In genomic region chr2:231412616-231412963, GRCh38 we compare ENCODE assay signal across 8 cellular contexts. TPM values are rescaled to one million over a fixed set of nuclear protein-coding genes. Genes with fewer than 3 reads are reported as not detected.
DNase-seq lines count a peak whose midpoint lies in the region; ATAC-seq, FAIRE-seq and TF ChIP-seq lines count a peak whose summit lies in the region.

No MANE protein-coding gene starts in this region.

- H3K36me3 Mint-ChIP-seq in chondrocyte (ENCODE audit: low read depth) = peaks cover 1% of the 10 kb centered on the region
- peaks cover 0 to 12% (median 5%) of the 10 kb centered on the region in 5 donors for H3K36me3 Mint-ChIP-seq in naive thymus-derived CD4-positive, alpha-beta T cell

- peaks cover 4% of the 10 kb centered on the region; the same call in 2 of the 3 replicates for H3K4me1 ChIP-seq in A549
- peaks cover 0 to 9% of the 10 kb centered on the region in 2 donors for H3K4me1 ChIP-seq in naive thymus-derived CD4-positive, alpha-beta T cell (ENCODE audit: control insufficient read depth in 2 of 2, insufficient read depth in 2 of 2, low read length in 2 of 2)

- no peak for TF ChIP-seq POLR2A in A549 (IDR thresholded peaks at IDR 0.05; ENCODE audit: low read length)

- H3K27ac ChIP-seq in A549 = peak overlapping the region; percentile 24 to 92; a peak in 5 of 6 replicates
- no peak overlapping the region for H3K27ac ChIP-seq in naive thymus-derived CD4-positive, alpha-beta T cell (ENCODE audit: low read depth, low read length)

- no peak overlapping the region for H3K27ac Mint-ChIP-seq in chondrocyte (ENCODE audit: unreplicated experiment)
- no peak overlapping the region for H3K27ac Mint-ChIP-seq in naive thymus-derived CD4-positive, alpha-beta T cell

- H3K27me3 Mint-ChIP-seq in chondrocyte (ENCODE audit: low read depth) = no peaks in the 10 kb centered on the region
- H3K27me3 Mint-ChIP-seq in naive thymus-derived CD4-positive, alpha-beta T cell = peaks cover 17 to 48% (median 32%) of the 10 kb centered on the region in 5 donors

- DNase-seq in A549 (ENCODE audit: low read depth in 1 of 2, low spot score in 1 of 2) = no peak
- DNase-seq in chondrocyte (ENCODE audit: low spot score) = peak; percentile 36
- DNase-seq in naive thymus-derived CD4-positive, alpha-beta T cell = no peak
- no peak for DNase-seq in GM19238 (ENCODE audit: insufficient read length, low spot score)
- no peak for DNase-seq in NCI-H2227 treated with DMSO at 0.1 percent for 48 hours (lab: John Stamatoyannopoulos, UW)
- no peak for DNase-seq in stimulated activated CD4-positive, alpha-beta T cell treated with anti-CD3 and anti-CD28 coated beads, Interleukin-4, amount 100 ng/mL, for 4 hours

- no peak for TF ChIP-seq EP300 in A549 (IDR thresholded peaks at IDR 0.05)

- peaks cover 4% of the 10 kb centered on the region for H3K9me3 Mint-ChIP-seq in chondrocyte (ENCODE audit: low read depth)
- peaks cover 0 to 14% (median 5%) of the 10 kb centered on the region in 11 donors for H3K9me3 Mint-ChIP-seq in naive thymus-derived CD4-positive, alpha-beta T cell

- H3K4me2 ChIP-seq in A549 = peak overlapping the region; percentile 84

- H3K9me3 ChIP-seq in A549 = peaks cover 9% of the 10 kb centered on the region
- peaks cover 0 to 9% (median 0%) of the 10 kb centered on the region in 3 experiments for H3K9me3 ChIP-seq in naive thymus-derived CD4-positive, alpha-beta T cell (ENCODE audit: control insufficient read depth in 2 of 3, low read length in 3 of 3)

- H3K4me1 Mint-ChIP-seq in chondrocyte (ENCODE audit: low read depth) = peaks cover 20% of the 10 kb centered on the region
- H3K4me1 Mint-ChIP-seq in naive thymus-derived CD4-positive, alpha-beta T cell = peaks cover 0 to 7% (median 5%) of the 10 kb centered on the region in 7 donors

- H3K27me3 ChIP-seq in naive thymus-derived CD4-positive, alpha-beta T cell (ENCODE audit: control insufficient read depth in 2 of 2, insufficient read depth in 2 of 2, low read length in 2 of 2) = peaks cover 4 to 8% of the 10 kb centered on the region in 2 donors

- peak overlapping the region; percentile 62 for H3K4me3 ChIP-seq in A549
- H3K4me3 ChIP-seq in naive thymus-derived CD4-positive, alpha-beta T cell (ENCODE audit: low read length) = peak overlapping the region; percentile 20

- peak; percentile 32 to 36; a peak in 5 of 6 replicates for ATAC-seq in A549
- ATAC-seq in HG02759 (IDR thresholded peaks at IDR 0.05; ENCODE audit: unreplicated experiment) = peak; percentile 11
- no peak for ATAC-seq in naive thymus-derived CD4-positive, alpha-beta T cell
- no peak for ATAC-seq in GM21825 (IDR thresholded peaks at IDR 0.05; ENCODE audit: unreplicated experiment)

- intact Hi-C loops in naive thymus-derived CD4-positive, alpha-beta T cell (cut with micrococcal nuclease) = loop anchor here (1.0 to 5.0 kb wide), 4 partner anchors 115 to 308 kb away; no protein-coding TSS in a partner anchor

- peak overlapping the region; percentile 63 for H3K4me3 Mint-ChIP-seq in chondrocyte (ENCODE audit: unreplicated experiment)
- peak overlapping the region in 8 of 10 donors; percentile 14 to 72 (median 50) for H3K4me3 Mint-ChIP-seq in naive thymus-derived CD4-positive, alpha-beta T cell

- POLR2A ChIA-PET in A549 (lab: Yijun Ruan, JAX) = interaction anchor here (1.2 to 1.5 kb wide), 4 partner anchors 12 to 185 kb away, joined by 3 to 9 read pairs (median 4); partner anchors contain the start of gene NCL
- POLR2A ChIA-PET in naive thymus-derived CD4-positive, alpha-beta T cell (lab: Charles Lee) = no interaction called here

- H3K36me3 ChIP-seq in naive thymus-derived CD4-positive, alpha-beta T cell (ENCODE audit: control insufficient read depth in 2 of 3, insufficient read depth in 3 of 3, low read length in 3 of 3) = no peaks in the 10 kb centered on the region

- no peak for FAIRE-seq in A549 (lab: Jason Lieb, UNC)

- no peak for TF ChIP-seq CTCF in A549 (IDR thresholded peaks at IDR 0.05)
- TF ChIP-seq CTCF in chondrocyte (IDR thresholded peaks at IDR 0.05) = no peak

- no peak; a peak in 1 of 5 replicates for TF ChIP-seq RAD21 in A549 (conservative IDR thresholded peaks at IDR 0.05 in 1 of 2, IDR thresholded peaks at IDR 0.05 in 1 of 2)

- WGBS in A549 (ENCODE audit: missing lambda C conversion rate) = 29% methylated on average over 9 of the region's 9 CpGs

- CTCF ChIA-PET in A549 (lab: Yijun Ruan, JAX) = interaction anchor here (0.6 to 20.2 kb wide), 59 partner anchors 8 to 510 kb away, joined by 3 to 333 read pairs (median 5); partner anchors contain the start of gene B3GNT7
- CTCF ChIA-PET in naive thymus-derived CD4-positive, alpha-beta T cell (lab: Charles Lee) = no interaction called here

TF ChIP-seq in A549, 52 proteins besides CTCF, POLR2A, EP300 and RAD21:
- TF ChIP-seq KDM5A (IDR thresholded peaks at IDR 0.05) (peak; percentile 35; the same call in 1 of the 2 replicates), SMC3 (IDR thresholded peaks at IDR 0.05) (no peak), HDAC2 (IDR thresholded peaks at IDR 0.05) (no peak)

RNA-seq across cellular contexts. Expression of gene B3GNT7, which starts 17.1 kb away (rescaled TPM):
- 0.48 and 0.95 TPM in 2 replicates for polyA plus RNA-seq in A549 (2011; rRNA removed)
- polyA plus RNA-seq in A549 (2012; cell fraction: cytosol; rRNA removed) = 0.94 and 1.1 TPM in 2 replicates
- 1.7 and 3.0 TPM in 2 replicates for polyA plus RNA-seq in A549 (2012; cell fraction: nucleus; rRNA removed)
- polyA plus RNA-seq in A549 (2017; fragmentation: RNase III; extraction: RNeasy Plus Mini Kit Qiagen cat#74134 plus additional on column Dnase treatment) = 0.71 to 1.3 TPM (median 0.96 TPM) in 3 replicates
- polyA minus RNA-seq in A549 (2011; rRNA and poly(A)+ RNA removed) = 1.2 and 1.7 TPM in 2 replicates
- 1.7 to 1.9 TPM (median 1.8 TPM) in 3 replicates for total RNA-seq in chondrocyte
- total RNA-seq in naive thymus-derived CD4-positive, alpha-beta T cell = 1 to 10 TPM in 2 of 5 experiments, under 1 TPM in 2, not detected in 1; 0.24 to 5.6 (median 0.95) TPM
- not detected for polyA plus RNA-seq in naive thymus-derived CD4-positive, alpha-beta T cell

RNA-seq across cellular contexts. Expression of gene NCL, which starts 51.7 kb away (rescaled TPM):
- polyA plus RNA-seq in A549 (2011; rRNA removed) = 390 and 456 TPM in 2 replicates
- polyA plus RNA-seq in A549 (2012; cell fraction: cytosol; rRNA removed) = 237 and 279 TPM in 2 replicates
- 106 and 163 TPM in 2 replicates for polyA plus RNA-seq in A549 (2012; cell fraction: nucleus; rRNA removed)
- 745 to 805 TPM (median 766 TPM) in 3 replicates for polyA plus RNA-seq in A549 (2017; fragmentation: RNase III; extraction: RNeasy Plus Mini Kit Qiagen cat#74134 plus additional on column Dnase treatment)
- polyA minus RNA-seq in A549 (2011; rRNA and poly(A)+ RNA removed) = 112 and 119 TPM in 2 replicates
- total RNA-seq in chondrocyte = 298 to 471 TPM (median 302 TPM) in 3 replicates
- total RNA-seq in naive thymus-derived CD4-positive, alpha-beta T cell = 100 to 1,000 TPM; 411 to 647 (median 426) TPM
- 100 to 1,000 TPM; 470 to 662 TPM for polyA plus RNA-seq in naive thymus-derived CD4-positive, alpha-beta T cell

Comparison
In these comparisons a context has a peak if more than half of its experiments do, and no peak if none do; other contexts are left out.
1. ATAC-seq: peak in A549 (2 of 2) and HG02759 (single experiment); none in naive thymus-derived CD4-positive, alpha-beta T cell (single experiment) and GM21825 (single experiment).